In genomic region chr7:43211276-43211675, GRCh38 we compare ENCODE assay signal across 16 cellular contexts.
A peak's percentile ranks its signal among the peaks of the same experiment; 100 is the strongest.
DNase-seq lines count a peak whose midpoint lies in the region; ATAC-seq and TF ChIP-seq lines count a peak whose summit lies in the region.
"Had no signal": no experiment of that assay in that cellular context is flagged by ENCODE, and none has a peak within 500 bp of the region (broad histone marks: within the 10 kb centered on the region; RNA-seq: fewer than 3 reads in every experiment).

No MANE protein-coding gene starts in this region.

- H3K36me3 ChIP-seq in GM06990 (ENCODE audit: control insufficient read depth, insufficient read depth, low read length) (no peaks in the 10 kb centered on the region), OCI-LY3 (replicated peaks; ENCODE audit: low read depth, low read length) (no peaks in the 10 kb centered on the region), endodermal cell (ENCODE audit: control insufficient read depth, insufficient read depth, low read length) (no peaks in the 10 kb centered on the region), neural progenitor cell (no peaks in the 10 kb centered on the region)
- H3K36me3 ChIP-seq: MG63, vagina, WERI-Rb-1 had no signal

- no peak overlapping the region for H3K27ac ChIP-seq in OCI-LY3 (ENCODE audit: low read length)
- no peak overlapping the region for H3K27ac ChIP-seq in endodermal cell (ENCODE audit: low read depth, low read length)
- no peak overlapping the region for H3K27ac ChIP-seq in neural progenitor cell
- H3K27ac ChIP-seq: vagina, WERI-Rb-1 had no signal

- peaks cover 7% of the 10 kb centered on the region for H3F3A ChIP-seq in neural progenitor cell (ENCODE audit: low read depth)

- H3K4me3 Mint-ChIP-seq in endodermal cell (no peak overlapping the region), neural progenitor cell (no peak overlapping the region)
- H3K4me3 Mint-ChIP-seq: nephron progenitor cell had no signal

- H3K4me1 ChIP-seq in OCI-LY3 (ENCODE audit: low read length) (no peaks in the 10 kb centered on the region), endodermal cell (ENCODE audit: control insufficient read depth, insufficient read depth, low read length) (no peaks in the 10 kb centered on the region), neural progenitor cell (peaks cover 8% of the 10 kb centered on the region)
- H3K4me1 ChIP-seq: vagina had no signal

- H3K27me3 Mint-ChIP-seq in endodermal cell (ENCODE audit: insufficient read depth), result peaks cover 1% of the 10 kb centered on the region
- no peaks in the 10 kb centered on the region for H3K27me3 Mint-ChIP-seq in neural progenitor cell (ENCODE audit: insufficient read depth, low read depth)

- intact Hi-C loops in posterior vena cava (cut with DNase I), result no loop called here

- no peak for ATAC-seq in GM18520 (IDR thresholded peaks at IDR 0.05; ENCODE audit: unreplicated experiment)
- ATAC-seq: right cardiac atrium had no signal

- H3K9ac ChIP-seq in OCI-LY3 (ENCODE audit: low read length) (no peak overlapping the region), endodermal cell (ENCODE audit: extremely low read depth, low read length, poor library complexity, severe bottlenecking) (no peak overlapping the region), neural progenitor cell (no peak overlapping the region)

- H3K27me3 ChIP-seq in GM06990 (replicated peaks; ENCODE audit: control insufficient read depth, insufficient read depth, low read length), result no peaks in the 10 kb centered on the region; the same call in 1 of the 2 replicates
- peaks cover 11% of the 10 kb centered on the region for H3K27me3 ChIP-seq in OCI-LY3 (ENCODE audit: low read depth, low read length)
- no peaks in the 10 kb centered on the region for H3K27me3 ChIP-seq in endodermal cell (ENCODE audit: control insufficient read depth, insufficient read depth, low read length, poor library complexity, severe bottlenecking)
- H3K27me3 ChIP-seq in neural progenitor cell, result no peaks in the 10 kb centered on the region
- H3K27me3 ChIP-seq: MG63, vagina had no signal

- H3K36me3 Mint-ChIP-seq in endodermal cell (ENCODE audit: low read depth), result no peaks in the 10 kb centered on the region
- H3K36me3 Mint-ChIP-seq in neural progenitor cell, result no peaks in the 10 kb centered on the region

- H3K4me1 Mint-ChIP-seq in endodermal cell, result peaks cover 1% of the 10 kb centered on the region
- peaks cover 2% of the 10 kb centered on the region for H3K4me1 Mint-ChIP-seq in neural progenitor cell

- no peak overlapping the region for H2AFZ ChIP-seq in OCI-LY3 (ENCODE audit: low read depth, low read length)
- H2AFZ ChIP-seq in neural progenitor cell (replicated peaks), result peak overlapping the region; percentile 51

- DNase-seq in GM06990 (ENCODE audit: extremely low read depth, insufficient read length) (no peak), endodermal cell (peak; percentile 77), neural progenitor cell (ENCODE audit: low spot score) (peak; percentile 27), posterior vena cava (ENCODE audit: low spot score) (no peak), NCI-H2029 treated with DMSO at 0.1 percent for 48 hours (lab: John Stamatoyannopoulos, UW) (no peak), SW 1271 (lab: John Stamatoyannopoulos, UW) (no peak)
- DNase-seq: activated CD8-positive, alpha-beta memory T cell treated with anti-CD3 and anti-CD28 coated beads, Interleukin-2, amount 50 U/mL, for 48 hours; activated naive CD4-positive, alpha-beta T cell treated with anti-CD3 and anti-CD28 coated beads, Interleukin-2, amount 50 U/mL, for 16 hours; MG63; nephron progenitor cell; right cardiac atrium; stimulated activated CD4-positive, alpha-beta T cell treated with anti-CD3 and anti-CD28 coated beads, Interleukin-4, amount 100 ng/mL, for 24 hours; WERI-Rb-1 had no signal

- H3K9me3 Mint-ChIP-seq in endodermal cell (no peaks in the 10 kb centered on the region), neural progenitor cell (no peaks in the 10 kb centered on the region)
- H3K9me3 Mint-ChIP-seq: nephron progenitor cell had no signal

- H3K9me3 ChIP-seq in OCI-LY3 (ENCODE audit: insufficient read depth, low read length) (no peaks in the 10 kb centered on the region), endodermal cell (ENCODE audit: control insufficient read depth, low read length) (no peaks in the 10 kb centered on the region), neural progenitor cell (ENCODE audit: low read depth) (no peaks in the 10 kb centered on the region)
- H3K9me3 ChIP-seq: MG63, vagina had no signal

- H3K27ac Mint-ChIP-seq in endodermal cell (no peak overlapping the region), neural progenitor cell (no peak overlapping the region)
- H3K27ac Mint-ChIP-seq: nephron progenitor cell had no signal

- H3K4me2 ChIP-seq in OCI-LY3 (ENCODE audit: low read length) (no peak overlapping the region), neural progenitor cell (no peak overlapping the region)

- no peak overlapping the region for H3K4me3 ChIP-seq in GM06990 (replicated peaks; ENCODE audit: low read depth, low read length)
- no peak overlapping the region for H3K4me3 ChIP-seq in OCI-LY3 (ENCODE audit: low read length)
- no peak overlapping the region for H3K4me3 ChIP-seq in endodermal cell (ENCODE audit: low read length)
- H3K4me3 ChIP-seq in neural progenitor cell, result no peak overlapping the region
- H3K4me3 ChIP-seq: MG63, vagina had no signal

- H4K20me1 ChIP-seq in OCI-LY3 (ENCODE audit: insufficient read depth, low read length) (no peaks in the 10 kb centered on the region), neural progenitor cell (ENCODE audit: low read depth) (no peaks in the 10 kb centered on the region)

- TF ChIP-seq CTCF in GM06990 (IDR thresholded peaks at IDR 0.05; ENCODE audit: insufficient read depth, low read length, poor library complexity, severe bottlenecking) (peak; percentile 9), OCI-LY3 (IDR thresholded peaks at IDR 0.05; ENCODE audit: low read depth, low read length) (peak; percentile 9; the same call in 1 of the 2 replicates), endodermal cell (conservative IDR thresholded peaks at IDR 0.05) (peak; percentile 77), neural progenitor cell (IDR thresholded peaks at IDR 0.05) (peak; percentile 40)

- H3K79me2 ChIP-seq in OCI-LY3 (ENCODE audit: low read length) (no peaks in the 10 kb centered on the region), neural progenitor cell (ENCODE audit: low read depth) (no peaks in the 10 kb centered on the region)

- WGBS in endodermal cell (ENCODE audit: insufficient coverage in 1 of 2, insufficient read length in 1 of 2), 2 experiments, result 83 to 88% methylated on average over 3 to 4 of the region's 4 CpGs

Comparison
In these comparisons a context has a peak if more than half of its experiments do, and no peak if none do; other contexts are left out.
1. DNase-seq: peak in endodermal cell (single experiment) and neural progenitor cell (single experiment); none in GM06990 (single experiment), posterior vena cava (single experiment), NCI-H2029 treated with DMSO at 0.1 percent for 48 hours (single experiment) and SW 1271 (0 of 2).
2. CTCF ChIP-seq: peak in every context shown above with its lines; median percentile 77 in endodermal cell; 40 in neural progenitor cell; 9 in GM06990; 9 in OCI-LY3.